1 cellular context compared by ENCODE assay signal in genomic region chr17:81603846-81604610, GRCh38.
TF ChIP-seq lines count a peak whose summit lies in the region.

No MANE protein-coding gene starts in this region.

TF ChIP-seq in WTC11, 78 proteins besides CTCF, POLR2A, EP300 and RAD21:
- TF ChIP-seq STAT6 (CRISPR knock-in tag; conservative IDR thresholded peaks at IDR 0.05; ENCODE audit: low read depth) (no peak), NR1H2 (CRISPR knock-in tag; IDR thresholded peaks at IDR 0.05) (no peak), ZBTB21 (CRISPR knock-in tag; IDR thresholded peaks at IDR 0.05; ENCODE audit: borderline replicate concordance) (no peak), SP1 (CRISPR knock-in tag; conservative IDR thresholded peaks at IDR 0.05) (no peak)
TF ChIP-seq in WTC11: peak in this region for 0.
